In the genomic region with DNA sequence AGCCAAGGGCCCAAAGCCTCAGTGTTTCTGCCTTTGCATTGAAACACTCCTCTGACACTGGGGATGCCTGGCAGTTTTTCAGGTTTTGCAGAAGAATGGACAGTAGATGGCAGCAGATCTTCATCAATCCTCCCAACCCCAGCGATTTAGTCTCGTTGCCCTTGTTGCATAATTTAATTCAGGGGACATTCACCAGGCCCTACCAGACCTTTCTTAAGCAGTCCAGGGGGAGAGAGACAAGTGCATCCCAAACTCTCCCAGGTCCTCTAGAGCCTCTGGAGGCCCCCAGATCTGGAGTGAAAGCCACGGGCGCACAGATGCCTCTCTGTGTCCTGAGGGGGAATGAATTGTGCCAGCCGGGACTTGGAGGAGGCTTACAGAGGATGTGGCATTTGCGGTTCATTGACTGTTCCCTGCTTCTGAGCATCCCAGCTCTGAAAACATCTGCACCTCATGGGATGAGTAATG, we compare ENCODE assay signal across 8 cellular contexts. TPM values are rescaled to one million over a fixed set of nuclear protein-coding genes. Genes with fewer than 3 reads are reported as not detected.
DNase-seq lines count a peak whose midpoint lies in the region; TF ChIP-seq lines count a peak whose summit lies in the region.

No MANE protein-coding gene starts in this region.

- TF ChIP-seq RAD21 in Ishikawa (IDR thresholded peaks at IDR 0.05; ENCODE audit: low read depth), result peak; percentile 78

- H3K9me3 Mint-ChIP-seq in Calu3 (ENCODE audit: low read depth, unreplicated experiment), result peaks cover 4% of the 10 kb centered on the region

- H3K4me3 ChIP-seq in brain microvascular endothelial cell (ENCODE audit: low read depth, low read length), result no peak overlapping the region
- H3K4me3 ChIP-seq in spleen, result no peak overlapping the region

- TF ChIP-seq CTCF in Calu3 (IDR thresholded peaks at IDR 0.05; ENCODE audit: unreplicated experiment) (peak; percentile 92), brain microvascular endothelial cell (IDR thresholded peaks at IDR 0.05; ENCODE audit: low read depth, low read length, missing control alignments) (peak; percentile 81), spleen (IDR thresholded peaks at IDR 0.05 in 8 of 11, conservative IDR thresholded peaks at IDR 0.05 in 3 of 11) (peak; percentile 36 to 74 (median 56))

- H3K27ac Mint-ChIP-seq in Calu3 (ENCODE audit: unreplicated experiment), result no peak overlapping the region

- H3K36me3 ChIP-seq in brain microvascular endothelial cell (replicated peaks), result no peaks in the 10 kb centered on the region
- no peaks in the 10 kb centered on the region for H3K36me3 ChIP-seq in spleen

- intact Hi-C loops in Calu3 (cut with micrococcal nuclease; ENCODE audit: unreplicated experiment), result loop anchor here (1.0 to 2.0 kb wide), 4 partner anchors 96 to 321 kb away; no protein-coding TSS in a partner anchor
- intact Hi-C loops in spleen (cut with DNase I; ENCODE audit: low total_unique reads), result loop anchor here (5.0 to 10.0 kb wide), 2 partner anchors 174 to 321 kb away; no protein-coding TSS in a partner anchor

- H3K27ac ChIP-seq in brain microvascular endothelial cell (no peak overlapping the region), spleen (no peak overlapping the region)

- no peak for TF ChIP-seq EP300 in Ishikawa (IDR thresholded peaks at IDR 0.05; ENCODE audit: borderline replicate concordance)

- in situ Hi-C loops in brain microvascular endothelial cell (cut with HindIII; ENCODE audit: low pct_ligation_motif_present, low sequenced_read_pairs), result loop anchor here (25.0 kb wide), 1 partner anchor 311 kb away; no protein-coding TSS in a partner anchor

- H3K4me3 Mint-ChIP-seq in Calu3 (ENCODE audit: low read depth, unreplicated experiment), result no peak overlapping the region

- no peaks in the 10 kb centered on the region for H3K36me3 Mint-ChIP-seq in Calu3 (ENCODE audit: insufficient read depth, unreplicated experiment)

- peaks cover 0 to 22% (median 3%) of the 10 kb centered on the region in 6 donors for H3K4me1 ChIP-seq in spleen

- no peaks in the 10 kb centered on the region for H3K27me3 Mint-ChIP-seq in Calu3 (ENCODE audit: unreplicated experiment)

- no peak for TF ChIP-seq POLR2A in spleen (IDR thresholded peaks at IDR 0.05)

- no TSS peak for BruUV-seq in Calu3 (replicated peaks; lab: Mats Ljungman, UMichigan)

- H3K27me3 ChIP-seq in brain microvascular endothelial cell (replicated peaks) (no peaks in the 10 kb centered on the region), spleen (replicated peaks in 1 of 7) (no peaks in the 10 kb centered on the region)

- peaks cover 51% of the 10 kb centered on the region for H3K4me1 Mint-ChIP-seq in Calu3 (ENCODE audit: low read depth, unreplicated experiment)

- CTCF ChIA-PET in Calu3 (lab: Charles Lee), result interaction anchor here (0.9 to 1.8 kb wide), 3 partner anchors 173 to 322 kb away, joined by 3 to 6 read pairs (median 3); no protein-coding TSS in a partner anchor

- H3K9me3 ChIP-seq in spleen, result no peaks in the 10 kb centered on the region

- WGBS in spleen, 5 donors, result 42 to 51% (median 43%) methylated on average over 6 of the region's 6 CpGs

- peak; percentile 76 for DNase-seq in Calu3
- peak; percentile 68 for DNase-seq in GM19240 (ENCODE audit: insufficient read length, low spot score)
- peak; percentile 79 for DNase-seq in OCI-M1 (lab: John Stamatoyannopoulos, UW)
- DNase-seq in brain microvascular endothelial cell, result peak; percentile 78
- DNase-seq in iPS-NIHi11 (ENCODE audit: low spot score), result peak; percentile 78
- no peak for DNase-seq in spleen
- no peak for DNase-seq in activated CD4-positive, CD25-positive, alpha-beta regulatory T cell treated with anti-CD3 and anti-CD28 coated beads, Interleukin-2, amount 50 U/mL, for 72 hours

TF ChIP-seq in Ishikawa, 13 proteins besides CTCF, POLR2A, EP300 and RAD21:
- TF ChIP-seq FOXM1 (IDR thresholded peaks at IDR 0.05; ENCODE audit: borderline replicate concordance, low read depth), result no peak
- no peak for TF ChIP-seq TEAD4 (IDR thresholded peaks at IDR 0.05)
- TF ChIP-seq, protein P1, sequence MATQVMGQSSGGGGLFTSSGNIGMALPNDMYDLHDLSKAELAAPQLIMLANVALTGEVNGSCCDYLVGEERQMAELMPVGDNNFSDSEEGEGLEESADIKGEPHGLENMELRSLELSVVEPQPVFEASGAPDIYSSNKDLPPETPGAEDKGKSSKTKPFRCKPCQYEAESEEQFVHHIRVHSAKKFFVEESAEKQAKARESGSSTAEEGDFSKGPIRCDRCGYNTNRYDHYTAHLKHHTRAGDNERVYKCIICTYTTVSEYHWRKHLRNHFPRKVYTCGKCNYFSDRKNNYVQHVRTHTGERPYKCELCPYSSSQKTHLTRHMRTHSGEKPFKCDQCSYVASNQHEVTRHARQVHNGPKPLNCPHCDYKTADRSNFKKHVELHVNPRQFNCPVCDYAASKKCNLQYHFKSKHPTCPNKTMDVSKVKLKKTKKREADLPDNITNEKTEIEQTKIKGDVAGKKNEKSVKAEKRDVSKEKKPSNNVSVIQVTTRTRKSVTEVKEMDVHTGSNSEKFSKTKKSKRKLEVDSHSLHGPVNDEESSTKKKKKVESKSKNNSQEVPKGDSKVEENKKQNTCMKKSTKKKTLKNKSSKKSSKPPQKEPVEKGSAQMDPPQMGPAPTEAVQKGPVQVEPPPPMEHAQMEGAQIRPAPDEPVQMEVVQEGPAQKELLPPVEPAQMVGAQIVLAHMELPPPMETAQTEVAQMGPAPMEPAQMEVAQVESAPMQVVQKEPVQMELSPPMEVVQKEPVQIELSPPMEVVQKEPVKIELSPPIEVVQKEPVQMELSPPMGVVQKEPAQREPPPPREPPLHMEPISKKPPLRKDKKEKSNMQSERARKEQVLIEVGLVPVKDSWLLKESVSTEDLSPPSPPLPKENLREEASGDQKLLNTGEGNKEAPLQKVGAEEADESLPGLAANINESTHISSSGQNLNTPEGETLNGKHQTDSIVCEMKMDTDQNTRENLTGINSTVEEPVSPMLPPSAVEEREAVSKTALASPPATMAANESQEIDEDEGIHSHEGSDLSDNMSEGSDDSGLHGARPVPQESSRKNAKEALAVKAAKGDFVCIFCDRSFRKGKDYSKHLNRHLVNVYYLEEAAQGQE (IDR thresholded peaks at IDR 0.05; ENCODE audit: low read depth), result no peak
- no peak for TF ChIP-seq TCF12 (IDR thresholded peaks at IDR 0.05; ENCODE audit: low read depth)
- TF ChIP-seq NFIC (IDR thresholded peaks at IDR 0.05), result no peak
- TF ChIP-seq TAF1 (IDR thresholded peaks at IDR 0.05; ENCODE audit: low read depth), result no peak
- TF ChIP-seq CEBPB (IDR thresholded peaks at IDR 0.05), result no peak
- TF ChIP-seq, protein P2, sequence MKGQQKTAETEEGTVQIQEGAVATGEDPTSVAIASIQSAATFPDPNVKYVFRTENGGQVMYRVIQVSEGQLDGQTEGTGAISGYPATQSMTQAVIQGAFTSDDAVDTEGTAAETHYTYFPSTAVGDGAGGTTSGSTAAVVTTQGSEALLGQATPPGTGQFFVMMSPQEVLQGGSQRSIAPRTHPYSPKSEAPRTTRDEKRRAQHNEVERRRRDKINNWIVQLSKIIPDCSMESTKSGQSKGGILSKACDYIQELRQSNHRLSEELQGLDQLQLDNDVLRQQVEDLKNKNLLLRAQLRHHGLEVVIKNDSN (IDR thresholded peaks at IDR 0.05), result no peak
- no peak for TF ChIP-seq CREB1 (IDR thresholded peaks at IDR 0.05; ENCODE audit: low read depth)
- TF ChIP-seq ZBTB7A (IDR thresholded peaks at IDR 0.05; ENCODE audit: low read depth), result no peak

RNA-seq across cellular contexts. Expression of gene MINDY4, which starts 29.6 kb away (rescaled TPM):
- total RNA-seq in Calu3 (2022), result 12.4 and 14.0 TPM in 2 replicates
- total RNA-seq in spleen, result 1 to 10 TPM; 1.8 to 7.0 (median 3.7) TPM
- 1 to 10 TPM in 1 of 3 donors, under 1 TPM in 2; 0.63 to 1.2 (median 0.83) TPM for polyA plus RNA-seq in spleen

RNA-seq across cellular contexts. Expression of gene INMT, which starts 48.9 kb away (rescaled TPM):
- total RNA-seq in Calu3 (2022) (not detected in 2 replicates), spleen (10 to 100 TPM in 6 of 7 donors, 1 to 10 TPM in 1; 8.8 to 40.3 (median 20.0) TPM)
- polyA plus RNA-seq in spleen, result 10 to 100 TPM in 1 of 3 donors, 1 to 10 TPM in 2; 3.2 to 15.6 (median 7.8) TPM

Comparison
In these comparisons a context has a peak if more than half of its experiments do, and no peak if none do; other contexts are left out.
1. DNase-seq: peak in Calu3 (single experiment), GM19240 (single experiment), OCI-M1 (single experiment), brain microvascular endothelial cell (single experiment) and iPS-NIHi11 (single experiment); none in spleen (single experiment) and activated CD4-positive, CD25-positive, alpha-beta regulatory T cell treated with anti-CD3 and anti-CD28 coated beads, Interleukin-2, amount 50 U/mL, for 72 hours (single experiment).
2. Peak in every context shown above with its lines, with median percentiles within 50 percentile points of each other: CTCF ChIP-seq.